In the genomic region with DNA sequence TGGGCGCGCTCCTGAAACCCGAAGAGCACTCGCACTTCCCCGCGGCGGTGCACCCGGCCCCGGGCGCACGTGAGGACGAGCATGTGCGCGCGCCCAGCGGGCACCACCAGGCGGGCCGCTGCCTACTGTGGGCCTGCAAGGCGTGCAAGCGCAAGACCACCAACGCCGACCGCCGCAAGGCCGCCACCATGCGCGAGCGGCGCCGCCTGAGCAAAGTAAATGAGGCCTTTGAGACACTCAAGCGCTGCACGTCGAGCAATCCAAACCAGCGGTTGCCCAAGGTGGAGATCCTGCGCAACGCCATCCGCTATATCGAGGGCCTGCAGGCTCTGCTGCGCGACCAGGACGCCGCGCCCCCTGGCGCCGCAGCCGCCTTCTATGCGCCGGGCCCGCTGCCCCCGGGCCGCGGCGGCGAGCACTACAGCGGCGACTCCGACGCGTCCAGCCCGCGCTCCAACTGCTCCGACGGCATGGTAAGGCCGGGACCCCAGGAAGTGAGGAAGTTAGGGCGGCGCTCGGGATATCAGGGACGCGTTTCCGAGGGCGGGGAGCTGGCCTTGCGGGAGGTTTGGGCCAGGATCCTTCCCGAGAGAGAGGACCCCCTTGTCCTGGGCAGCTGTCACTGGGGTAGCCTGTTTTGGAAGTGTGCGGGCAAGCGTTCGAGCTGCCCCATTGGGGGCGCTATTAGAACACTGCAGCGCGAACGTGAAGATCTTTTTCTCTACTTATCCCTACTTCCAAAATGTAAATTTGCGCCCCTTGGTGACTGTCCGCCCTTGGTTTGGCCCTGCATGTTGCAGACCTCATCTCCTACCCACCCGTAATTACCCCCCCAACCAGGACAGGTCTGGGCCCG, we compare ENCODE assay signal across 11 cellular contexts. TPM values are rescaled to one million over a fixed set of nuclear protein-coding genes. Genes with fewer than 3 reads are reported as not detected.
DNase-seq lines count a peak whose midpoint lies in the region; TF ChIP-seq lines count a peak whose summit lies in the region.
"Had no signal": no experiment of that assay in that cellular context is flagged by ENCODE, and none has a peak within 500 bp of the region (broad histone marks: within the 10 kb centered on the region; RNA-seq: fewer than 3 reads in every experiment).

No MANE protein-coding gene starts in this region.

- TF ChIP-seq CTCF in HFF-Myc (IDR thresholded peaks at IDR 0.05; ENCODE audit: low read depth, low read length, missing control alignments) (peak; percentile 17), brain (conservative IDR thresholded peaks at IDR 0.05) (peak; percentile 38 to 65), prostate gland (IDR thresholded peaks at IDR 0.05) (peak in 1 of 4 experiments; percentile 9)

- peak; percentile 16 for DNase-seq in AG08395 (ENCODE audit: low spot score)
- DNase-seq in HFF-Myc (ENCODE audit: extremely low read depth, low read depth), result no peak
- peak; percentile 33 for DNase-seq in iris pigment epithelial cell (ENCODE audit: low read depth)
- no peak for DNase-seq in prostate gland (ENCODE audit: low spot score)
- no peak for DNase-seq in activated gamma-delta T cell treated with Interleukin-2 at 50 U/mL for 16 hours
- DNase-seq in NCI-H2196 treated with DMSO at 0.1 percent for 48 hours (lab: John Stamatoyannopoulos, UW; ENCODE audit: unreplicated experiment), result no peak
- no peak for DNase-seq in stimulated activated naive CD4-positive, alpha-beta T cell (lab: John Stamatoyannopoulos, UW)
- DNase-seq: activated CD4-positive, alpha-beta T cell treated with anti-CD3 and anti-CD28 coated beads, Interleukin-2, amount 10 ng/mL, durations not matched to agents 7 days and 5 days; anterior cingulate cortex had no signal

- H3K27ac Mint-ChIP-seq in brain, result no peak overlapping the region
- H3K27ac Mint-ChIP-seq: activated CD4-positive, alpha-beta T cell treated with anti-CD3 and anti-CD28 coated beads, Interleukin-2, amount 10 ng/mL, durations not matched to agents 7 days and 5 days had no signal

- peaks cover 0 to 2% (median 0%) of the 10 kb centered on the region in 5 experiments for H3K9me3 Mint-ChIP-seq in brain
- H3K9me3 Mint-ChIP-seq: activated CD4-positive, alpha-beta T cell treated with anti-CD3 and anti-CD28 coated beads, Interleukin-2, amount 10 ng/mL, durations not matched to agents 7 days and 5 days had no signal

- peak overlapping the region; percentile 32 to 80 (median 78) for H3K4me3 Mint-ChIP-seq in brain
- H3K4me3 Mint-ChIP-seq: activated CD4-positive, alpha-beta T cell treated with anti-CD3 and anti-CD28 coated beads, Interleukin-2, amount 10 ng/mL, durations not matched to agents 7 days and 5 days had no signal

- no peak for TF ChIP-seq POLR2A in prostate gland (IDR thresholded peaks at IDR 0.05)

- WGBS in prostate gland, result 4% methylated on average over 69 of the region's 84 CpGs

- H3K27me3 ChIP-seq in prostate gland (replicated peaks; ENCODE audit: insufficient read depth), result peaks cover 38% of the 10 kb centered on the region

- no peaks in the 10 kb centered on the region for H3K36me3 Mint-ChIP-seq in brain

- H3K4me1 Mint-ChIP-seq in brain, result peaks cover 16% of the 10 kb centered on the region
- H3K4me1 Mint-ChIP-seq: activated CD4-positive, alpha-beta T cell treated with anti-CD3 and anti-CD28 coated beads, Interleukin-2, amount 10 ng/mL, durations not matched to agents 7 days and 5 days had no signal

- H3K36me3 ChIP-seq in prostate gland, result no peaks in the 10 kb centered on the region
- H3K36me3 ChIP-seq: pancreas had no signal

- H3K9me3 ChIP-seq in prostate gland, result no peaks in the 10 kb centered on the region
- H3K9me3 ChIP-seq: pancreas had no signal

- intact Hi-C loops in prostate gland (cut with DNase I), result loop anchor here (10.0 kb wide), 1 partner anchor 125 kb away; no protein-coding TSS in a partner anchor

- H3K27me3 Mint-ChIP-seq in brain, result no peaks in the 10 kb centered on the region

- no peak overlapping the region for H3K27ac ChIP-seq in prostate gland
- H3K27ac ChIP-seq: pancreas had no signal

- peaks cover 3% of the 10 kb centered on the region for H3K4me1 ChIP-seq in prostate gland (replicated peaks)
- H3K4me1 ChIP-seq: pancreas had no signal

- H3K4me3 ChIP-seq in HFF-Myc (replicated peaks; ENCODE audit: low read depth, low read length) (no peak overlapping the region), prostate gland (no peak overlapping the region)
- H3K4me3 ChIP-seq: pancreas had no signal

RNA-seq across cellular contexts. Expression of a gene that starts 0.8 kb away (rescaled TPM):
- polyA plus RNA-seq in brain (ENCODE audit: insufficient read depth, low read depth, low replicate concordance), result not detected
- under 1 TPM in 1 of 2 donors, not detected in 1; 0.28 TPM for total RNA-seq in prostate gland
- total RNA-seq: activated CD4-positive, alpha-beta T cell treated with anti-CD3 and anti-CD28 coated beads, Interleukin-2, amount 10 ng/mL, durations not matched to agents 7 days and 5 days; pancreas had no signal
- polyA plus RNA-seq: pancreas had no signal

RNA-seq across cellular contexts. Expression of a gene that starts 14.4 kb away (rescaled TPM):
- polyA plus RNA-seq in brain (ENCODE audit: insufficient read depth, low read depth, low replicate concordance), result 18.9 TPM
- total RNA-seq in prostate gland, result 1 to 10 TPM in 1 of 2 donors, not detected in 1; 3.0 TPM
- total RNA-seq: activated CD4-positive, alpha-beta T cell treated with anti-CD3 and anti-CD28 coated beads, Interleukin-2, amount 10 ng/mL, durations not matched to agents 7 days and 5 days had no signal

Comparison
In these comparisons a context has a peak if more than half of its experiments do, and no peak if none do; other contexts are left out.
1. DNase-seq: peak in AG08395 (single experiment) and iris pigment epithelial cell (single experiment); none in HFF-Myc (single experiment), prostate gland (single experiment), activated gamma-delta T cell treated with Interleukin-2 at 50 U/mL for 16 hours (single experiment), NCI-H2196 treated with DMSO at 0.1 percent for 48 hours (single experiment) and stimulated activated naive CD4-positive, alpha-beta T cell (0 of 6).